14 cellular contexts compared by ENCODE assay signal in genomic region chr18:3661989-3662388, GRCh38.
DNase-seq lines count a peak whose midpoint lies in the region; ATAC-seq and TF ChIP-seq lines count a peak whose summit lies in the region.
"Had no signal": no experiment of that assay in that cellular context is flagged by ENCODE, and none has a peak within 500 bp of the region (broad histone marks: within the 10 kb centered on the region; RNA-seq: fewer than 3 reads in every experiment).

No MANE protein-coding gene starts in this region.

- H3K27ac Mint-ChIP-seq in activated CD4-positive, alpha-beta T cell treated with anti-CD3 and anti-CD28 coated beads for 36 hours, result peak overlapping the region; percentile 13
- H3K27ac Mint-ChIP-seq in activated T-helper 1 cell treated with anti-CD3 and anti-CD28 coated beads, Interleukin-12 subunit alpha, Interleukin-12 subunit beta, Interleukin-2, Interleukin-4 antibody, amounts not matched to agents 30 ng/mL and 10 ng/mL and 1 ng/mL, durations not matched to agents 14 hours and 24 hours and 36 hours, result peak overlapping the region; percentile 31
- H3K27ac Mint-ChIP-seq: CD4-positive, CD25-positive, alpha-beta regulatory T cell; IgD-negative memory B cell had no signal

- H3K4me3 ChIP-seq in HCT116 (replicated peaks in 1 of 2; ENCODE audit: low read depth in 1 of 2, low read length in 2 of 2) (no peak overlapping the region), lower lobe of right lung (no peak overlapping the region)
- H3K4me3 ChIP-seq: BLaER1 had no signal

- TF ChIP-seq POLR2A in HCT116 (IDR thresholded peaks at IDR 0.05; ENCODE audit: borderline replicate concordance, extremely low read depth, insufficient read depth, insufficient read length), result no peak

- CTCF ChIA-PET in activated CD4-positive, alpha-beta T cell treated with anti-CD3 and anti-CD28 coated beads for 36 hours (lab: Charles Lee), result interaction anchor here (0.7 to 2.6 kb wide), 7 partner anchors 9 to 380 kb away, joined by 3 to 10 read pairs (median 6); no protein-coding TSS in a partner anchor
- CTCF ChIA-PET in HCT116 (lab: Charles Lee), result interaction anchor here (1.5 to 1.6 kb wide), 2 partner anchors 59 to 76 kb away, joined by 3 read pairs; no protein-coding TSS in a partner anchor

- peaks cover 0 to 12% of the 10 kb centered on the region in 2 experiments; a peak in 2 of 4 replicates for H3K36me3 ChIP-seq in HCT116 (ENCODE audit: control insufficient read depth in 1 of 2, insufficient read depth in 2 of 2, low read length in 2 of 2)
- no peaks in the 10 kb centered on the region for H3K36me3 ChIP-seq in lower lobe of right lung
- H3K36me3 ChIP-seq: BLaER1 had no signal

- peak overlapping the region; percentile 36; the same call in 1 of the 2 replicates for H3K27ac ChIP-seq in HCT116 (ENCODE audit: low read depth, low read length)
- peak overlapping the region; percentile 47 for H3K27ac ChIP-seq in lower lobe of right lung
- H3K27ac ChIP-seq: 22Rv1, BLaER1 had no signal

- H3K9me2 ChIP-seq in HCT116 (ENCODE audit: insufficient read depth), result no peaks in the 10 kb centered on the region

- H3K4me2 ChIP-seq in HCT116 (ENCODE audit: low read length), result no peak overlapping the region
- H3K4me2 ChIP-seq: BLaER1 had no signal

- BruUV-seq in HCT116 (replicated peaks; lab: Mats Ljungman, UMichigan), result no TSS peak

- peaks cover 39% of the 10 kb centered on the region for H3K4me1 Mint-ChIP-seq in activated CD4-positive, alpha-beta T cell treated with anti-CD3 and anti-CD28 coated beads for 36 hours
- H3K4me1 Mint-ChIP-seq in activated T-helper 1 cell treated with anti-CD3 and anti-CD28 coated beads, Interleukin-12 subunit alpha, Interleukin-12 subunit beta, Interleukin-2, Interleukin-4 antibody, amounts not matched to agents 30 ng/mL and 10 ng/mL and 1 ng/mL, durations not matched to agents 14 hours and 24 hours and 36 hours (ENCODE audit: low read depth), result peaks cover 49% of the 10 kb centered on the region

- RAD21 ChIA-PET in HCT116 (lab: Charles Lee; ENCODE audit: low non-redundant PET in 1 of 2, low total read pairs in 2 of 2, uncharacterized antibody in 2 of 2, unreplicated experiment in 2 of 2), result no interaction called here

- intact Hi-C loops in activated CD4-positive, alpha-beta T cell treated with anti-CD3 and anti-CD28 coated beads for 36 hours (cut with DNase I, micrococcal nuclease), result loop anchor here (1.0 to 10.0 kb wide), 3 partner anchors 9 to 207 kb away; no protein-coding TSS in a partner anchor
- intact Hi-C loops in HCT116 (cut with micrococcal nuclease) (no loop called here), lower lobe of right lung (cut with DNase I) (no loop called here), Right ventricle myocardium superior (cut with DNase I) (no loop called here)
- intact Hi-C loops in activated T-helper 1 cell treated with anti-CD3 and anti-CD28 coated beads, Interleukin-12 subunit alpha, Interleukin-12 subunit beta, Interleukin-2, Interleukin-4 antibody, amounts not matched to agents 30 ng/mL and 10 ng/mL and 1 ng/mL, durations not matched to agents 14 hours and 24 hours and 36 hours (cut with micrococcal nuclease), result loop anchor here (1.0 to 2.0 kb wide), 3 partner anchors 9 to 121 kb away; no protein-coding TSS in a partner anchor

- H3K79me2 ChIP-seq in HCT116 (ENCODE audit: insufficient read depth, low read length), result no peaks in the 10 kb centered on the region

- H3K9ac ChIP-seq in HCT116 (ENCODE audit: low read length), result no peak overlapping the region
- H3K9ac ChIP-seq: BLaER1 had no signal

- TF ChIP-seq CTCF in HCT116 (IDR thresholded peaks at IDR 0.05 in 2 of 3, conservative IDR thresholded peaks at IDR 0.05 in 1 of 3; ENCODE audit: borderline replicate concordance in 1 of 3, insufficient read depth in 1 of 3, low read depth in 2 of 3, low read length in 2 of 3) (no peak), lower lobe of right lung (IDR thresholded peaks at IDR 0.05) (no peak)

- H3K27me3 ChIP-seq in HCT116 (ENCODE audit: insufficient read depth, low read length) (no peaks in the 10 kb centered on the region), lower lobe of right lung (ENCODE audit: low read depth) (no peaks in the 10 kb centered on the region)
- H3K27me3 ChIP-seq: BLaER1 had no signal

- DNase-seq in activated CD4-positive, alpha-beta T cell treated with anti-CD3 and anti-CD28 coated beads for 36 hours, result no peak
- DNase-seq in activated CD4-positive, alpha-beta T cell treated with anti-CD3 and anti-CD28 coated beads for 48 hours, result no peak
- no peak for DNase-seq in HCT116 (ENCODE audit: low read depth, low spot score)
- DNase-seq in activated T-helper 1 cell treated with anti-CD3 and anti-CD28 coated beads, Interleukin-12 subunit alpha, Interleukin-12 subunit beta, Interleukin-2, Interleukin-4 antibody, amounts not matched to agents 30 ng/mL and 10 ng/mL and 1 ng/mL, durations not matched to agents 14 hours and 24 hours and 36 hours (ENCODE audit: low spot score), result no peak
- no peak for DNase-seq in lower lobe of right lung
- no peak for DNase-seq in EL
- DNase-seq in Right ventricle myocardium superior, result no peak
- no peak for DNase-seq in NCI-H774 (lab: John Stamatoyannopoulos, UW)
- DNase-seq: AML-193; CD4-positive, CD25-positive, alpha-beta regulatory T cell; DMS 273 treated with DMSO at 0.1 percent for 48 hours had no signal

- no peak overlapping the region for H2AFZ ChIP-seq in HCT116 (ENCODE audit: low read depth, low read length, poor library complexity, severe bottlenecking)

- peaks cover 49 to 76% of the 10 kb centered on the region in 2 experiments for H3K4me1 ChIP-seq in HCT116 (ENCODE audit: control insufficient read depth in 1 of 2, insufficient read depth in 2 of 2, low read length in 2 of 2)
- H3K4me1 ChIP-seq in lower lobe of right lung, result peaks cover 24% of the 10 kb centered on the region

- H3K9me3 Mint-ChIP-seq in activated CD4-positive, alpha-beta T cell treated with anti-CD3 and anti-CD28 coated beads for 36 hours (ENCODE audit: low read depth), result peaks cover 3% of the 10 kb centered on the region
- peaks cover 4% of the 10 kb centered on the region for H3K9me3 Mint-ChIP-seq in activated T-helper 1 cell treated with anti-CD3 and anti-CD28 coated beads, Interleukin-12 subunit alpha, Interleukin-12 subunit beta, Interleukin-2, Interleukin-4 antibody, amounts not matched to agents 30 ng/mL and 10 ng/mL and 1 ng/mL, durations not matched to agents 14 hours and 24 hours and 36 hours
- H3K9me3 Mint-ChIP-seq: CD4-positive, CD25-positive, alpha-beta regulatory T cell had no signal

- no peaks in the 10 kb centered on the region for H4K20me1 ChIP-seq in HCT116 (ENCODE audit: insufficient read depth)
- H4K20me1 ChIP-seq: BLaER1 had no signal

- H3K27me3 Mint-ChIP-seq in activated CD4-positive, alpha-beta T cell treated with anti-CD3 and anti-CD28 coated beads for 36 hours, result no peaks in the 10 kb centered on the region
- no peaks in the 10 kb centered on the region for H3K27me3 Mint-ChIP-seq in activated T-helper 1 cell treated with anti-CD3 and anti-CD28 coated beads, Interleukin-12 subunit alpha, Interleukin-12 subunit beta, Interleukin-2, Interleukin-4 antibody, amounts not matched to agents 30 ng/mL and 10 ng/mL and 1 ng/mL, durations not matched to agents 14 hours and 24 hours and 36 hours (ENCODE audit: insufficient read depth)
- H3K27me3 Mint-ChIP-seq: IgD-negative memory B cell had no signal

- H3K4me3 Mint-ChIP-seq in activated CD4-positive, alpha-beta T cell treated with anti-CD3 and anti-CD28 coated beads for 36 hours, result no peak overlapping the region
- H3K4me3 Mint-ChIP-seq in activated T-helper 1 cell treated with anti-CD3 and anti-CD28 coated beads, Interleukin-12 subunit alpha, Interleukin-12 subunit beta, Interleukin-2, Interleukin-4 antibody, amounts not matched to agents 30 ng/mL and 10 ng/mL and 1 ng/mL, durations not matched to agents 14 hours and 24 hours and 36 hours, result no peak overlapping the region
- H3K4me3 Mint-ChIP-seq: CD4-positive, CD25-positive, alpha-beta regulatory T cell had no signal

- ATAC-seq in activated CD4-positive, alpha-beta T cell treated with anti-CD3 and anti-CD28 coated beads for 36 hours, result peak; percentile 50
- ATAC-seq in HCT116 (no peak), lower lobe of right lung (no peak), Right ventricle myocardium superior (ENCODE audit: poor library complexity) (no peak)

- H3K9me3 ChIP-seq in HCT116 (ENCODE audit: control insufficient read depth in 1 of 2, insufficient read depth in 1 of 2, low read depth in 1 of 2, low read length in 2 of 2) (no peaks in the 10 kb centered on the region), lower lobe of right lung (no peaks in the 10 kb centered on the region)

- TF ChIP-seq RAD21 in HCT116 (IDR thresholded peaks at IDR 0.05; ENCODE audit: low read depth), result no peak

- no peaks in the 10 kb centered on the region for H3K36me3 Mint-ChIP-seq in activated CD4-positive, alpha-beta T cell treated with anti-CD3 and anti-CD28 coated beads for 36 hours (ENCODE audit: low read depth)
- H3K36me3 Mint-ChIP-seq in activated T-helper 1 cell treated with anti-CD3 and anti-CD28 coated beads, Interleukin-12 subunit alpha, Interleukin-12 subunit beta, Interleukin-2, Interleukin-4 antibody, amounts not matched to agents 30 ng/mL and 10 ng/mL and 1 ng/mL, durations not matched to agents 14 hours and 24 hours and 36 hours (ENCODE audit: low read depth), result peaks cover 2% of the 10 kb centered on the region
- H3K36me3 Mint-ChIP-seq: CD4-positive, CD25-positive, alpha-beta regulatory T cell; IgD-negative memory B cell had no signal

- POLR2A ChIA-PET in activated CD4-positive, alpha-beta T cell treated with anti-CD3 and anti-CD28 coated beads for 36 hours (lab: Charles Lee), result interaction anchor here (1.1 kb wide), 1 partner anchor 135 kb away, joined by 3 read pairs; no protein-coding TSS in a partner anchor
- POLR2A ChIA-PET in HCT116 (lab: Charles Lee), result interaction anchor here (0.7 to 5.0 kb wide), 5 partner anchors 8 to 60 kb away, joined by 3 to 31 read pairs (median 3); no protein-coding TSS in a partner anchor

TF ChIP-seq in HCT116, 20 proteins besides CTCF, POLR2A, EP300 and RAD21 (continues in another document):
- TF ChIP-seq EZH2phosphoT487 (IDR thresholded peaks at IDR 0.05; ENCODE audit: borderline replicate concordance) (no peak), ELF1 (IDR thresholded peaks at IDR 0.05; ENCODE audit: borderline replicate concordance, low read depth) (no peak), FOSL1 (IDR thresholded peaks at IDR 0.05; ENCODE audit: low read depth) (no peak), CEBPB (IDR thresholded peaks at IDR 0.05; ENCODE audit: low read depth) (no peak), ZFX (IDR thresholded peaks at IDR 0.05) (no peak), ATF3 (IDR thresholded peaks at IDR 0.05) (no peak), EGR1 (IDR thresholded peaks at IDR 0.05; ENCODE audit: low read depth) (no peak), SP1 (IDR thresholded peaks at IDR 0.05; ENCODE audit: low read depth) (no peak), YY1 (IDR thresholded peaks at IDR 0.05; ENCODE audit: extremely low read depth, insufficient replicate concordance, low read depth, low read length) (no peak), CBX3 (IDR thresholded peaks at IDR 0.05; ENCODE audit: low read depth) (no peak)

Comparison
In these comparisons a context has a peak if more than half of its experiments do, and no peak if none do; other contexts are left out.
1. intact Hi-C loops: an anchor here in activated CD4-positive, alpha-beta T cell treated with anti-CD3 and anti-CD28 coated beads for 36 hours (1.0 to 10.0 kb wide) and activated T-helper 1 cell treated with anti-CD3 and anti-CD28 coated beads, Interleukin-12 subunit alpha, Interleukin-12 subunit beta, Interleukin-2, Interleukin-4 antibody, amounts not matched to agents 30 ng/mL and 10 ng/mL and 1 ng/mL, durations not matched to agents 14 hours and 24 hours and 36 hours (1.0 to 2.0 kb wide); none called in HCT116, lower lobe of right lung and Right ventricle myocardium superior.